In genomic region chr5:115098041-115098702, GRCh38 we compare ENCODE assay signal across 8 cellular contexts.
DNase-seq lines count a peak whose midpoint lies in the region; ATAC-seq, FAIRE-seq and TF ChIP-seq lines count a peak whose summit lies in the region.

No MANE protein-coding gene starts in this region.

- intact Hi-C loops in heart left ventricle (cut with DNase I) (loop anchor here (5.0 to 10.0 kb wide), 4 partner anchors 144 to 487 kb away; no protein-coding TSS in a partner anchor), cardiac septum (cut with DNase I) (loop anchor here (5.0 kb wide), 2 partner anchors 149 to 494 kb away; no protein-coding TSS in a partner anchor), lower lobe of right lung (cut with DNase I) (loop anchor here (5.0 kb wide), 1 partner anchor 149 kb away; no protein-coding TSS in a partner anchor), uterus (cut with DNase I; ENCODE audit: low total_unique reads) (no loop called here)

- H3K9me3 ChIP-seq in heart left ventricle: no peaks in the 10 kb centered on the region
- no peaks in the 10 kb centered on the region for H3K9me3 ChIP-seq in lower lobe of right lung
- no peaks in the 10 kb centered on the region for H3K9me3 ChIP-seq in uterus

- no peak for FAIRE-seq in HTR-8/SVneo (lab: Jason Lieb, UNC)

- H3K4me3 ChIP-seq in heart left ventricle (no peak overlapping the region), lower lobe of right lung (no peak overlapping the region), uterus (no peak overlapping the region)

- no peak for TF ChIP-seq POLR2A in heart left ventricle (IDR thresholded peaks at IDR 0.05)
- TF ChIP-seq POLR2A in uterus (IDR thresholded peaks at IDR 0.05): no peak

- H3K27me3 ChIP-seq in heart left ventricle (peaks cover 0 to 4% (median 0%) of the 10 kb centered on the region in 9 donors), lower lobe of right lung (ENCODE audit: low read depth) (no peaks in the 10 kb centered on the region), uterus (no peaks in the 10 kb centered on the region)

- H3K36me3 ChIP-seq in heart left ventricle: no peaks in the 10 kb centered on the region
- H3K36me3 ChIP-seq in lower lobe of right lung: no peaks in the 10 kb centered on the region
- no peaks in the 10 kb centered on the region for H3K36me3 ChIP-seq in uterus

- DNase-seq in heart left ventricle (no peak), cardiac septum (ENCODE audit: low spot score) (no peak), HTR-8/SVneo (ENCODE audit: insufficient read length, low spot score) (peak; percentile 58), SIG-M5 (lab: John Stamatoyannopoulos, UW) (peak; percentile 6), lower lobe of right lung (no peak), uterus (no peak)
- DNase-seq in central memory CD4-positive, alpha-beta T cell: peak; percentile 6

- 2 to 4% (median 3%) methylated on average over 2 of the region's 2 CpGs for WGBS in heart left ventricle, 4 donors

- no peak overlapping the region for H3K27ac ChIP-seq in heart left ventricle
- H3K27ac ChIP-seq in lower lobe of right lung: no peak overlapping the region
- no peak overlapping the region for H3K27ac ChIP-seq in uterus

- H3K4me1 ChIP-seq in heart left ventricle (no peaks in the 10 kb centered on the region), lower lobe of right lung (no peaks in the 10 kb centered on the region), uterus (no peaks in the 10 kb centered on the region)

- ATAC-seq in heart left ventricle (peak in 1 of 4 donors; percentile 61), GM21529 (IDR thresholded peaks at IDR 0.05; ENCODE audit: unreplicated experiment) (peak; percentile 90), lower lobe of right lung (peak; percentile 79 to 80)

- TF ChIP-seq CTCF in heart left ventricle (IDR thresholded peaks at IDR 0.05) (peak; percentile 32 to 65 (median 52)), lower lobe of right lung (IDR thresholded peaks at IDR 0.05) (peak; percentile 74), uterus (IDR thresholded peaks at IDR 0.05) (peak in 3 of 4 experiments; percentile 15 to 30 (median 28))

Comparison
In these comparisons a context has a peak if more than half of its experiments do, and no peak if none do; other contexts are left out.
1. DNase-seq: peak in HTR-8/SVneo (single experiment), SIG-M5 (single experiment) and central memory CD4-positive, alpha-beta T cell (single experiment); none in heart left ventricle (0 of 5), cardiac septum (single experiment), lower lobe of right lung (single experiment) and uterus (0 of 2).
2. Peak in every context shown above with its lines, with median percentiles within 50 percentile points of each other: CTCF ChIP-seq.